Comparison of ENCODE assay signal across 1 cellular context in the genomic region with DNA sequence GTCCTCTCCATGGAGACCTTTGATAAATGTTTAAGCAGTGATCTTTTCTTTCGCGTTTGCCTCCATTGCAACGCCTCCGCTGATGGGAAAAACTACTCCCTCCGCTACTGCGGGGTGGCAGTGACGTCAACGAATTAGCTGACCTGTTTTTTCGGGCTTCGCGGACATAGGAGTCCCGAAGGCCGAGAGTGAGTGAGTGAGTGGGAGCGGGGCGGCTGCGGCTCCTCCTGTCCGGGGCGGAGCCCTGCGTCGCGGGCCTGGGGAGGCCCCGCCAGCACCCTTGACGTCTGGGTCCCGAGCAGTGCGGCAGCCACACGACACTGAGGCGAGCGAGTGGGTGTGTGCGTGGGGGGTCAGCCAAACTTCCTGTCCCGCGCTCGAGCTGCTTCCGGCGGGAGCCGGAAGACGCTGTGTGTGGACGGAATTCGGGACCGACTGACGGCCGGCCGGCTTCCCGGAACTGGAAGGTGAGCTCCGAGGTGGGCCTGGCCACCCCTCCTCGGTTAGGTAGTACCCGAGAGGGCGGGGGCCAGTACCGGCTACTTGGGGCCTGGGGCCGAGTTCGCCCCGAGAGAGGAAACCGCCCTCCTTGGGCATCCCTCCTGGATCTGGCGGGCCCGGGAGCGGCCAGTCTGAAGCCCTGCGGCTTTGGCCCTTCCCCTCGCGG.
TF ChIP-seq lines count a peak whose summit lies in the region.

A gene with protein sequence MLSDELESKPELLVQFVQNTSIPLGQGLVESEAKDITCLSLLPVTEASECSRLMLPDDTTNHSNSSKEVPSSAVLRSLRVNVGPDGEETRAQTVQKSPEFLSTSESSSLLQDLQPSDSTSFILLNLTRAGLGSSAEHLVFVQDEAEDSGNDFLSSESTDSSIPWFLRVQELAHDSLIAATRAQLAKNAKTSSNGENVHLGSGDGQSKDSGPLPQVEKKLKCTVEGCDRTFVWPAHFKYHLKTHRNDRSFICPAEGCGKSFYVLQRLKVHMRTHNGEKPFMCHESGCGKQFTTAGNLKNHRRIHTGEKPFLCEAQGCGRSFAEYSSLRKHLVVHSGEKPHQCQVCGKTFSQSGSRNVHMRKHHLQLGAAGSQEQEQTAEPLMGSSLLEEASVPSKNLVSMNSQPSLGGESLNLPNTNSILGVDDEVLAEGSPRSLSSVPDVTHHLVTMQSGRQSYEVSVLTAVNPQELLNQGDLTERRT (plus strand): TSS at position 411 of the 667 bp plus-strand sequence. CDS start 5,317 bp downstream, outside the sequence.

TF ChIP-seq in GM12878, 131 proteins besides CTCF, POLR2A, EP300 and RAD21 (continued from another document and continues in another):
- TF ChIP-seq NFIC (IDR thresholded peaks at IDR 0.05; ENCODE audit: low read depth, low read length) (peak; percentile 67; the same call in 1 of the 2 replicates), RUNX3 (IDR thresholded peaks at IDR 0.05; ENCODE audit: low read length) (peak; percentile 73), ZZZ3 (IDR thresholded peaks at IDR 0.05; ENCODE audit: control insufficient read depth, insufficient read length, low read depth) (no peak), SP1 (IDR thresholded peaks at IDR 0.05; ENCODE audit: low read depth, low read length) (no peak), MXI1 (IDR thresholded peaks at IDR 0.05; ENCODE audit: low read depth, low read length) (peak; percentile 83; the same call in 1 of the 2 replicates), SIX5 (IDR thresholded peaks at IDR 0.05; ENCODE audit: low read depth, low read length, severe bottlenecking) (peak; percentile 39), NR2C2 (IDR thresholded peaks at IDR 0.05; ENCODE audit: borderline replicate concordance, control insufficient read depth, insufficient read length, low read depth) (no peak), PAX8 (IDR thresholded peaks at IDR 0.05) (no peak), YY1 (IDR thresholded peaks at IDR 0.05; ENCODE audit: low read depth, low read length) (peak; percentile 45), TCF7 (IDR thresholded peaks at IDR 0.05; ENCODE audit: borderline replicate concordance) (no peak), BCL11A (IDR thresholded peaks at IDR 0.05; ENCODE audit: low read depth, low read length) (0 out of 2 replicates have a peak, but pooled peaks have one; percentile 8), MYC (IDR thresholded peaks at IDR 0.05; ENCODE audit: insufficient read depth, insufficient read length, insufficient replicate concordance, low read length, severe bottlenecking) (no peak), NR2C1 (IDR thresholded peaks at IDR 0.05) (no peak; the same call in 1 of the 2 replicates), FOXK2 (IDR thresholded peaks at IDR 0.05) (no peak; the same call in none of the 2 replicates), CBFB (IDR thresholded peaks at IDR 0.05; ENCODE audit: low read depth) (no peak; the same call in 1 of the 2 replicates), STAT3 (IDR thresholded peaks at IDR 0.05; ENCODE audit: low read depth, low read length) (no peak), KLF5 (IDR thresholded peaks at IDR 0.05; ENCODE audit: partially characterized antibody) (peak; percentile 84), CHD4 (IDR thresholded peaks at IDR 0.05) (no peak), MEF2B (IDR thresholded peaks at IDR 0.05; ENCODE audit: partially characterized antibody, poor library complexity, severe bottlenecking) (no peak), CREB1 (IDR thresholded peaks at IDR 0.05; ENCODE audit: low read depth) (peak; percentile 89), CREM (IDR thresholded peaks at IDR 0.05; ENCODE audit: low read depth) (peak; percentile 88), PML (IDR thresholded peaks at IDR 0.05; ENCODE audit: low read length) (peak; percentile 88), HCFC1 (IDR thresholded peaks at IDR 0.05; ENCODE audit: low read length) (peak; percentile 64), BMI1 (IDR thresholded peaks at IDR 0.05; ENCODE audit: borderline replicate concordance) (no peak), ZNF622 (IDR thresholded peaks at IDR 0.05) (no peak), NRF1 (conservative IDR thresholded peaks at IDR 0.05; ENCODE audit: low read depth, low read length) (no peak), CBX3 (IDR thresholded peaks at IDR 0.05; ENCODE audit: borderline replicate concordance, low read depth) (no peak), ZNF384 (IDR thresholded peaks at IDR 0.05; ENCODE audit: borderline replicate concordance, low read depth, low read length) (no peak)
- TF ChIP-seq, protein P1, sequence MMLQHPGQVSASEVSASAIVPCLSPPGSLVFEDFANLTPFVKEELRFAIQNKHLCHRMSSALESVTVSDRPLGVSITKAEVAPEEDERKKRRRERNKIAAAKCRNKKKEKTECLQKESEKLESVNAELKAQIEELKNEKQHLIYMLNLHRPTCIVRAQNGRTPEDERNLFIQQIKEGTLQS (IDR thresholded peaks at IDR 0.05; ENCODE audit: borderline replicate concordance, extremely low read depth, low read depth, low read length), result no peak
- TF ChIP-seq, protein P2, sequence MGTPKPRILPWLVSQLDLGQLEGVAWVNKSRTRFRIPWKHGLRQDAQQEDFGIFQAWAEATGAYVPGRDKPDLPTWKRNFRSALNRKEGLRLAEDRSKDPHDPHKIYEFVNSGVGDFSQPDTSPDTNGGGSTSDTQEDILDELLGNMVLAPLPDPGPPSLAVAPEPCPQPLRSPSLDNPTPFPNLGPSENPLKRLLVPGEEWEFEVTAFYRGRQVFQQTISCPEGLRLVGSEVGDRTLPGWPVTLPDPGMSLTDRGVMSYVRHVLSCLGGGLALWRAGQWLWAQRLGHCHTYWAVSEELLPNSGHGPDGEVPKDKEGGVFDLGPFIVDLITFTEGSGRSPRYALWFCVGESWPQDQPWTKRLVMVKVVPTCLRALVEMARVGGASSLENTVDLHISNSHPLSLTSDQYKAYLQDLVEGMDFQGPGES (IDR thresholded peaks at IDR 0.05), result no peak
- TF ChIP-seq, protein P3, sequence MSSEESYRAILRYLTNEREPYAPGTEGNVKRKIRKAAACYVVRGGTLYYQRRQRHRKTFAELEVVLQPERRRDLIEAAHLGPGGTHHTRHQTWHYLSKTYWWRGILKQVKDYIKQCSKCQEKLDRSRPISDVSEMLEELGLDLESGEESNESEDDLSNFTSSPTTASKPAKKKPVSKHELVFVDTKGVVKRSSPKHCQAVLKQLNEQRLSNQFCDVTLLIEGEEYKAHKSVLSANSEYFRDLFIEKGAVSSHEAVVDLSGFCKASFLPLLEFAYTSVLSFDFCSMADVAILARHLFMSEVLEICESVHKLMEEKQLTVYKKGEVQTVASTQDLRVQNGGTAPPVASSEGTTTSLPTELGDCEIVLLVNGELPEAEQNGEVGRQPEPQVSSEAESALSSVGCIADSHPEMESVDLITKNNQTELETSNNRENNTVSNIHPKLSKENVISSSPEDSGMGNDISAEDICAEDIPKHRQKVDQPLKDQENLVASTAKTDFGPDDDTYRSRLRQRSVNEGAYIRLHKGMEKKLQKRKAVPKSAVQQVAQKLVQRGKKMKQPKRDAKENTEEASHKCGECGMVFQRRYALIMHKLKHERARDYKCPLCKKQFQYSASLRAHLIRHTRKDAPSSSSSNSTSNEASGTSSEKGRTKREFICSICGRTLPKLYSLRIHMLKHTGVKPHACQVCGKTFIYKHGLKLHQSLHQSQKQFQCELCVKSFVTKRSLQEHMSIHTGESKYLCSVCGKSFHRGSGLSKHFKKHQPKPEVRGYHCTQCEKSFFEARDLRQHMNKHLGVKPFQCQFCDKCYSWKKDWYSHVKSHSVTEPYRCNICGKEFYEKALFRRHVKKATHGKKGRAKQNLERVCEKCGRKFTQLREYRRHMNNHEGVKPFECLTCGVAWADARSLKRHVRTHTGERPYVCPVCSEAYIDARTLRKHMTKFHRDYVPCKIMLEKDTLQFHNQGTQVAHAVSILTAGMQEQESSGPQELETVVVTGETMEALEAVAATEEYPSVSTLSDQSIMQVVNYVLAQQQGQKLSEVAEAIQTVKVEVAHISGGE (CRISPR knock-in tag; IDR thresholded peaks at IDR 0.05), result peak; percentile 80
- TF ChIP-seq, protein P4, sequence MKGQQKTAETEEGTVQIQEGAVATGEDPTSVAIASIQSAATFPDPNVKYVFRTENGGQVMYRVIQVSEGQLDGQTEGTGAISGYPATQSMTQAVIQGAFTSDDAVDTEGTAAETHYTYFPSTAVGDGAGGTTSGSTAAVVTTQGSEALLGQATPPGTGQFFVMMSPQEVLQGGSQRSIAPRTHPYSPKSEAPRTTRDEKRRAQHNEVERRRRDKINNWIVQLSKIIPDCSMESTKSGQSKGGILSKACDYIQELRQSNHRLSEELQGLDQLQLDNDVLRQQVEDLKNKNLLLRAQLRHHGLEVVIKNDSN (IDR thresholded peaks at IDR 0.05; ENCODE audit: borderline replicate concordance, extremely low read length, insufficient read depth, low read depth, low read length), result no peak
- TF ChIP-seq, protein P5, sequence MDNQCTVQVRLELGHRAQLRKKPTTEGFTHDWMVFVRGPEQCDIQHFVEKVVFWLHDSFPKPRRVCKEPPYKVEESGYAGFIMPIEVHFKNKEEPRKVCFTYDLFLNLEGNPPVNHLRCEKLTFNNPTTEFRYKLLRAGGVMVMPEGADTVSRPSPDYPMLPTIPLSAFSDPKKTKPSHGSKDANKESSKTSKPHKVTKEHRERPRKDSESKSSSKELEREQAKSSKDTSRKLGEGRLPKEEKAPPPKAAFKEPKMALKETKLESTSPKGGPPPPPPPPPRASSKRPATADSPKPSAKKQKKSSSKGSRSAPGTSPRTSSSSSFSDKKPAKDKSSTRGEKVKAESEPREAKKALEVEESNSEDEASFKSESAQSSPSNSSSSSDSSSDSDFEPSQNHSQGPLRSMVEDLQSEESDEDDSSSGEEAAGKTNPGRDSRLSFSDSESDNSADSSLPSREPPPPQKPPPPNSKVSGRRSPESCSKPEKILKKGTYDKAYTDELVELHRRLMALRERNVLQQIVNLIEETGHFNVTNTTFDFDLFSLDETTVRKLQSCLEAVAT (IDR thresholded peaks at IDR 0.05), result no peak
- TF ChIP-seq, protein P6, sequence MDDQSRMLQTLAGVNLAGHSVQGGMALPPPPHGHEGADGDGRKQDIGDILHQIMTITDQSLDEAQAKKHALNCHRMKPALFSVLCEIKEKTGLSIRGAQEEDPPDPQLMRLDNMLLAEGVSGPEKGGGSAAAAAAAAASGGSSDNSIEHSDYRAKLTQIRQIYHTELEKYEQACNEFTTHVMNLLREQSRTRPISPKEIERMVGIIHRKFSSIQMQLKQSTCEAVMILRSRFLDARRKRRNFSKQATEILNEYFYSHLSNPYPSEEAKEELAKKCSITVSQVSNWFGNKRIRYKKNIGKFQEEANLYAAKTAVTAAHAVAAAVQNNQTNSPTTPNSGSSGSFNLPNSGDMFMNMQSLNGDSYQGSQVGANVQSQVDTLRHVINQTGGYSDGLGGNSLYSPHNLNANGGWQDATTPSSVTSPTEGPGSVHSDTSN (IDR thresholded peaks at IDR 0.05; ENCODE audit: insufficient replicate concordance, low read depth, low read length), result peak; percentile 9
- TF ChIP-seq, protein P7, sequence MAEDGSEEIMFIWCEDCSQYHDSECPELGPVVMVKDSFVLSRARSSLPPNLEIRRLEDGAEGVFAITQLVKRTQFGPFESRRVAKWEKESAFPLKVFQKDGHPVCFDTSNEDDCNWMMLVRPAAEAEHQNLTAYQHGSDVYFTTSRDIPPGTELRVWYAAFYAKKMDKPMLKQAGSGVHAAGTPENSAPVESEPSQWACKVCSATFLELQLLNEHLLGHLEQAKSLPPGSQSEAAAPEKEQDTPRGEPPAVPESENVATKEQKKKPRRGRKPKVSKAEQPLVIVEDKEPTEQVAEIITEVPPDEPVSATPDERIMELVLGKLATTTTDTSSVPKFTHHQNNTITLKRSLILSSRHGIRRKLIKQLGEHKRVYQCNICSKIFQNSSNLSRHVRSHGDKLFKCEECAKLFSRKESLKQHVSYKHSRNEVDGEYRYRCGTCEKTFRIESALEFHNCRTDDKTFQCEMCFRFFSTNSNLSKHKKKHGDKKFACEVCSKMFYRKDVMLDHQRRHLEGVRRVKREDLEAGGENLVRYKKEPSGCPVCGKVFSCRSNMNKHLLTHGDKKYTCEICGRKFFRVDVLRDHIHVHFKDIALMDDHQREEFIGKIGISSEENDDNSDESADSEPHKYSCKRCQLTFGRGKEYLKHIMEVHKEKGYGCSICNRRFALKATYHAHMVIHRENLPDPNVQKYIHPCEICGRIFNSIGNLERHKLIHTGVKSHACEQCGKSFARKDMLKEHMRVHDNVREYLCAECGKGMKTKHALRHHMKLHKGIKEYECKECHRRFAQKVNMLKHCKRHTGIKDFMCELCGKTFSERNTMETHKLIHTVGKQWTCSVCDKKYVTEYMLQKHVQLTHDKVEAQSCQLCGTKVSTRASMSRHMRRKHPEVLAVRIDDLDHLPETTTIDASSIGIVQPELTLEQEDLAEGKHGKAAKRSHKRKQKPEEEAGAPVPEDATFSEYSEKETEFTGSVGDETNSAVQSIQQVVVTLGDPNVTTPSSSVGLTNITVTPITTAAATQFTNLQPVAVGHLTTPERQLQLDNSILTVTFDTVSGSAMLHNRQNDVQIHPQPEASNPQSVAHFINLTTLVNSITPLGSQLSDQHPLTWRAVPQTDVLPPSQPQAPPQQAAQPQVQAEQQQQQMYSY (CRISPR knock-in tag; IDR thresholded peaks at IDR 0.05), result no peak
- TF ChIP-seq, protein P8, sequence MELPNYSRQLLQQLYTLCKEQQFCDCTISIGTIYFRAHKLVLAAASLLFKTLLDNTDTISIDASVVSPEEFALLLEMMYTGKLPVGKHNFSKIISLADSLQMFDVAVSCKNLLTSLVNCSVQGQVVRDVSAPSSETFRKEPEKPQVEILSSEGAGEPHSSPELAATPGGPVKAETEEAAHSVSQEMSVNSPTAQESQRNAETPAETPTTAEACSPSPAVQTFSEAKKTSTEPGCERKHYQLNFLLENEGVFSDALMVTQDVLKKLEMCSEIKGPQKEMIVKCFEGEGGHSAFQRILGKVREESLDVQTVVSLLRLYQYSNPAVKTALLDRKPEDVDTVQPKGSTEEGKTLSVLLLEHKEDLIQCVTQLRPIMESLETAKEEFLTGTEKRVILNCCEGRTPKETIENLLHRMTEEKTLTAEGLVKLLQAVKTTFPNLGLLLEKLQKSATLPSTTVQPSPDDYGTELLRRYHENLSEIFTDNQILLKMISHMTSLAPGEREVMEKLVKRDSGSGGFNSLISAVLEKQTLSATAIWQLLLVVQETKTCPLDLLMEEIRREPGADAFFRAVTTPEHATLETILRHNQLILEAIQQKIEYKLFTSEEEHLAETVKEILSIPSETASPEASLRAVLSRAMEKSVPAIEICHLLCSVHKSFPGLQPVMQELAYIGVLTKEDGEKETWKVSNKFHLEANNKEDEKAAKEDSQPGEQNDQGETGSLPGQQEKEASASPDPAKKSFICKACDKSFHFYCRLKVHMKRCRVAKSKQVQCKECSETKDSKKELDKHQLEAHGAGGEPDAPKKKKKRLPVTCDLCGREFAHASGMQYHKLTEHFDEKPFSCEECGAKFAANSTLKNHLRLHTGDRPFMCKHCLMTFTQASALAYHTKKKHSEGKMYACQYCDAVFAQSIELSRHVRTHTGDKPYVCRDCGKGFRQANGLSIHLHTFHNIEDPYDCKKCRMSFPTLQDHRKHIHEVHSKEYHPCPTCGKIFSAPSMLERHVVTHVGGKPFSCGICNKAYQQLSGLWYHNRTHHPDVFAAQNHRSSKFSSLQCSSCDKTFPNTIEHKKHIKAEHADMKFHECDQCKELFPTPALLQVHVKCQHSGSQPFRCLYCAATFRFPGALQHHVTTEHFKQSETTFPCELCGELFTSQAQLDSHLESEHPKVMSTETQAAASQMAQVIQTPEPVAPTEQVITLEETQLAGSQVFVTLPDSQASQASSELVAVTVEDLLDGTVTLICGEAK (IDR thresholded peaks at IDR 0.05; ENCODE audit: borderline replicate concordance), result peak; percentile 95
- TF ChIP-seq, protein P9, sequence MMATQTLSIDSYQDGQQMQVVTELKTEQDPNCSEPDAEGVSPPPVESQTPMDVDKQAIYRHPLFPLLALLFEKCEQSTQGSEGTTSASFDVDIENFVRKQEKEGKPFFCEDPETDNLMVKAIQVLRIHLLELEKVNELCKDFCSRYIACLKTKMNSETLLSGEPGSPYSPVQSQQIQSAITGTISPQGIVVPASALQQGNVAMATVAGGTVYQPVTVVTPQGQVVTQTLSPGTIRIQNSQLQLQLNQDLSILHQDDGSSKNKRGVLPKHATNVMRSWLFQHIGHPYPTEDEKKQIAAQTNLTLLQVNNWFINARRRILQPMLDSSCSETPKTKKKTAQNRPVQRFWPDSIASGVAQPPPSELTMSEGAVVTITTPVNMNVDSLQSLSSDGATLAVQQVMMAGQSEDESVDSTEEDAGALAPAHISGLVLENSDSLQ (IDR thresholded peaks at IDR 0.05), result peak; percentile 70
